In the genomic region with DNA sequence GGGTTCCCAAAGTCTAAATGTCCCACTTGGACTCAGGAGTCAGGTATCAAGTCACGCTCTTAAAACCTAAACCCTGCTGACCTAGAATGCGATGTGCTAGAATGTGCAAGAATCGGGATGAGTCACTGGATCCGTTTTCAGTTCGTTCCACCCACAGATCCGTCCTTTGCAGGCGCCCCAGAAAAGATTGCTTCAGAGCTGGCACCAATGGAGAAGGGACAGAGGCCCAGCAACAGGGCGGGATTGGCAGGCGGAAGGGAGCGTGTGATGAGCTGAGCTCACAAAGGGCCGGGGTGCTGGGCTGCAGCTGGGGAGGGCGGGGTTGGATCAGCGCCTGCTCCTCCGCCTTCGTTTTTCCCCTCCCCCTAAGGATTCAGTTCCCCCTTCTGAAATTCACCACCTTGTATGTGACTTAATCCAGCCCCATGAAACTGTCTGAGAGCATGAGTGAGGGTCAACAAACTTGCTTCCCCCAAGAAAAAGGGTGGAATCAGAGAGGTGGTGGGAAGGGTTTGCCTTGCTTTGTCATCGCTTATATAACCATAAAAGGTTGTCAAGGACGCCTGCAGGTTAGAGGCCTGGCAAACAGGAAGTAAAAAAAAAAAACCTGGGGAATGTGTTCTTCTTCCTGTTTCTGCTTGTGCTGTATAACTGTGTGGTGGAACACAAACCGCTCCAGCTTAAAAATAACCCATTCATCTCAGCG, we compare ENCODE assay signal across 1 cellular context.
TF ChIP-seq lines count a peak whose summit lies in the region.

No MANE protein-coding gene starts in this region.

TF ChIP-seq in HEK293, 187 proteins besides CTCF, POLR2A, EP300 and RAD21 (continued from another document and continues in another):
- TF ChIP-seq GLI4 (tag by site-specific recombination; IDR thresholded peaks at IDR 0.05) (no peak), ZNF146 (tag by site-specific recombination; IDR thresholded peaks at IDR 0.05) (no peak), ZNF266 (tag by site-specific recombination; IDR thresholded peaks at IDR 0.05; ENCODE audit: low read depth) (no peak), PATZ1 (tag by site-specific recombination; IDR thresholded peaks at IDR 0.05) (peak; percentile 98), ZNF830 (tag by site-specific recombination; IDR thresholded peaks at IDR 0.05; ENCODE audit: low read depth) (no peak), ZNF660 (tag by site-specific recombination; IDR thresholded peaks at IDR 0.05) (peak; percentile 92; the same call in 1 of the 2 replicates), REST (tag by site-specific recombination; IDR thresholded peaks at IDR 0.05) (peak; percentile 58; the same call in 1 of the 2 replicates), ZNF664 (tag by site-specific recombination; IDR thresholded peaks at IDR 0.05) (no peak), ZNF626 (tag by site-specific recombination; IDR thresholded peaks at IDR 0.05) (no peak), ZNF354C (tag by site-specific recombination; IDR thresholded peaks at IDR 0.05; ENCODE audit: borderline replicate concordance, low read depth) (no peak), ZNF121 (tag by site-specific recombination; IDR thresholded peaks at IDR 0.05) (no peak), ZNF571 (tag by site-specific recombination; IDR thresholded peaks at IDR 0.05) (no peak), ZNF433 (tag by site-specific recombination; IDR thresholded peaks at IDR 0.05; ENCODE audit: low read depth) (no peak), ZNF362 (tag by site-specific recombination; IDR thresholded peaks at IDR 0.05) (peak; percentile 78), ZNF768 (tag by site-specific recombination; IDR thresholded peaks at IDR 0.05) (peak; percentile 37; the same call in 1 of the 2 replicates), ELK4 (IDR thresholded peaks at IDR 0.05; ENCODE audit: borderline replicate concordance, low read depth, low read length) (no peak), ZNF548 (tag by site-specific recombination; IDR thresholded peaks at IDR 0.05) (no peak), ZNF37A (tag by site-specific recombination; IDR thresholded peaks at IDR 0.05) (no peak), ZXDB (tag by site-specific recombination; IDR thresholded peaks at IDR 0.05) (peak; percentile 93), ZNF426 (tag by site-specific recombination; IDR thresholded peaks at IDR 0.05) (no peak), ZNF202 (tag by site-specific recombination; IDR thresholded peaks at IDR 0.05; ENCODE audit: borderline replicate concordance) (no peak), ZBTB11 (tag by site-specific recombination; conservative IDR thresholded peaks at IDR 0.05; ENCODE audit: low read depth) (peak; percentile 90), ZNF514 (tag by site-specific recombination; IDR thresholded peaks at IDR 0.05) (no peak), ZNF654 (tag by site-specific recombination; IDR thresholded peaks at IDR 0.05; ENCODE audit: low read depth) (no peak), ZFP3 (tag by site-specific recombination; IDR thresholded peaks at IDR 0.05; ENCODE audit: low read depth) (no peak), SETDB1 (IDR thresholded peaks at IDR 0.05; ENCODE audit: insufficient read length, low read length) (peak; percentile 46), ZBTB48 (tag by site-specific recombination; IDR thresholded peaks at IDR 0.05) (peak; percentile 97), KLF7 (tag by site-specific recombination; IDR thresholded peaks at IDR 0.05; ENCODE audit: borderline replicate concordance) (peak; percentile 88), ZNF341 (tag by site-specific recombination; IDR thresholded peaks at IDR 0.05; ENCODE audit: low read depth) (peak; percentile 88), PRDM1 (tag by site-specific recombination; IDR thresholded peaks at IDR 0.05) (no peak), WT1 (tag by site-specific recombination; IDR thresholded peaks at IDR 0.05) (peak; percentile 61), ZNF214 (tag by site-specific recombination; IDR thresholded peaks at IDR 0.05; ENCODE audit: borderline replicate concordance) (no peak), ZNF561 (tag by site-specific recombination; IDR thresholded peaks at IDR 0.05; ENCODE audit: borderline replicate concordance) (peak; percentile 90), ZNF843 (tag by site-specific recombination; IDR thresholded peaks at IDR 0.05) (no peak; the same call in 1 of the 2 replicates), ZNF610 (tag by site-specific recombination; IDR thresholded peaks at IDR 0.05; ENCODE audit: borderline replicate concordance) (0 out of 2 replicates have a peak, but pooled peaks have one; percentile 35), ZNF133 (tag by site-specific recombination; IDR thresholded peaks at IDR 0.05) (no peak)
- TF ChIP-seq, protein P1, sequence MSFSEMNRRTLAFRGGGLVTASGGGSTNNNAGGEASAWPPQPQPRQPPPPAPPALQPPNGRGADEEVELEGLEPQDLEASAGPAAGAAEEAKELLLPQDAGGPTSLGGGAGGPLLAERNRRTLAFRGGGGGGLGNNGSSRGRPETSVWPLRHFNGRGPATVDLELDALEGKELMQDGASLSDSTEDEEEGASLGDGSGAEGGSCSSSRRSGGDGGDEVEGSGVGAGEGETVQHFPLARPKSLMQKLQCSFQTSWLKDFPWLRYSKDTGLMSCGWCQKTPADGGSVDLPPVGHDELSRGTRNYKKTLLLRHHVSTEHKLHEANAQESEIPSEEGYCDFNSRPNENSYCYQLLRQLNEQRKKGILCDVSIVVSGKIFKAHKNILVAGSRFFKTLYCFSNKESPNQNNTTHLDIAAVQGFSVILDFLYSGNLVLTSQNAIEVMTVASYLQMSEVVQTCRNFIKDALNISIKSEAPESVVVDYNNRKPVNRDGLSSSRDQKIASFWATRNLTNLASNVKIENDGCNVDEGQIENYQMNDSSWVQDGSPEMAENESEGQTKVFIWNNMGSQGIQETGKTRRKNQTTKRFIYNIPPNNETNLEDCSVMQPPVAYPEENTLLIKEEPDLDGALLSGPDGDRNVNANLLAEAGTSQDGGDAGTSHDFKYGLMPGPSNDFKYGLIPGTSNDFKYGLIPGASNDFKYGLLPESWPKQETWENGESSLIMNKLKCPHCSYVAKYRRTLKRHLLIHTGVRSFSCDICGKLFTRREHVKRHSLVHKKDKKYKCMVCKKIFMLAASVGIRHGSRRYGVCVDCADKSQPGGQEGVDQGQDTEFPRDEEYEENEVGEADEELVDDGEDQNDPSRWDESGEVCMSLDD (tag by site-specific recombination; IDR thresholded peaks at IDR 0.05), result peak; percentile 84
- TF ChIP-seq, protein P2, sequence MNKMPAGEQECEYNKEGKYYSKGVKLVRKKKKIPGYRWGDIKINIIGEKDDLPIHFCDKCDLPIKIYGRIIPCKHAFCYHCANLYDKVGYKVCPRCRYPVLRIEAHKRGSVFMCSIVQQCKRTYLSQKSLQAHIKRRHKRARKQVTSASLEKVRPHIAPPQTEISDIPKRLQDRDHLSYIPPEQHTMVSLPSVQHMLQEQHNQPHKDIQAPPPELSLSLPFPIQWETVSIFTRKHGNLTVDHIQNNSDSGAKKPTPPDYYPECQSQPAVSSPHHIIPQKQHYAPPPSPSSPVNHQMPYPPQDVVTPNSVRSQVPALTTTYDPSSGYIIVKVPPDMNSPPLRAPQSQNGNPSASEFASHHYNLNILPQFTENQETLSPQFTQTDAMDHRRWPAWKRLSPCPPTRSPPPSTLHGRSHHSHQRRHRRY (tag by site-specific recombination; IDR thresholded peaks at IDR 0.05), result no peak
- TF ChIP-seq, protein P3, sequence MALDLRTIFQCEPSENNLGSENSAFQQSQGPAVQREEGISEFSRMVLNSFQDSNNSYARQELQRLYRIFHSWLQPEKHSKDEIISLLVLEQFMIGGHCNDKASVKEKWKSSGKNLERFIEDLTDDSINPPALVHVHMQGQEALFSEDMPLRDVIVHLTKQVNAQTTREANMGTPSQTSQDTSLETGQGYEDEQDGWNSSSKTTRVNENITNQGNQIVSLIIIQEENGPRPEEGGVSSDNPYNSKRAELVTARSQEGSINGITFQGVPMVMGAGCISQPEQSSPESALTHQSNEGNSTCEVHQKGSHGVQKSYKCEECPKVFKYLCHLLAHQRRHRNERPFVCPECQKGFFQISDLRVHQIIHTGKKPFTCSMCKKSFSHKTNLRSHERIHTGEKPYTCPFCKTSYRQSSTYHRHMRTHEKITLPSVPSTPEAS (tag by site-specific recombination; IDR thresholded peaks at IDR 0.05), result 0 out of 2 replicates have a peak, but pooled peaks have one; percentile 47
- TF ChIP-seq, protein P4, sequence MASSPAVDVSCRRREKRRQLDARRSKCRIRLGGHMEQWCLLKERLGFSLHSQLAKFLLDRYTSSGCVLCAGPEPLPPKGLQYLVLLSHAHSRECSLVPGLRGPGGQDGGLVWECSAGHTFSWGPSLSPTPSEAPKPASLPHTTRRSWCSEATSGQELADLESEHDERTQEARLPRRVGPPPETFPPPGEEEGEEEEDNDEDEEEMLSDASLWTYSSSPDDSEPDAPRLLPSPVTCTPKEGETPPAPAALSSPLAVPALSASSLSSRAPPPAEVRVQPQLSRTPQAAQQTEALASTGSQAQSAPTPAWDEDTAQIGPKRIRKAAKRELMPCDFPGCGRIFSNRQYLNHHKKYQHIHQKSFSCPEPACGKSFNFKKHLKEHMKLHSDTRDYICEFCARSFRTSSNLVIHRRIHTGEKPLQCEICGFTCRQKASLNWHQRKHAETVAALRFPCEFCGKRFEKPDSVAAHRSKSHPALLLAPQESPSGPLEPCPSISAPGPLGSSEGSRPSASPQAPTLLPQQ (tag by site-specific recombination; IDR thresholded peaks at IDR 0.05), result peak; percentile 88
